In genomic region chr6:139066080-139066479, GRCh38 we compare ENCODE assay signal across 29 cellular contexts.
"Had no signal": no experiment of that assay in that cellular context is flagged by ENCODE, and none has a peak within 500 bp of the region (broad histone marks: within the 10 kb centered on the region; RNA-seq: fewer than 3 reads in every experiment).

No MANE protein-coding gene starts in this region.

- H3K36me3 ChIP-seq: adrenal gland, breast epithelium, MG63, Peyer's patch had no signal

- ATAC-seq: activated CD8-positive, alpha-beta T cell treated with anti-CD3 and anti-CD28 coated beads for 36 hours; activated naive CD4-positive, alpha-beta T cell treated with anti-CD3 and anti-CD28 coated beads, Interleukin-2, amount 50 U/mL, for 72 hours; activated T-cell treated with anti-CD3 and anti-CD28 coated beads, Interleukin-2, amount 50 U/mL, for 72 hours; activated T-helper 17 cell treated with anti-CD3 and anti-CD28 coated beads, Interleukin-2, amount 50 U/mL, for 72 hours; body of pancreas; PC-3 had no signal

- H3K9me3 ChIP-seq: adrenal gland, body of pancreas, breast epithelium, MG63, Peyer's patch had no signal

- H3K27me3 ChIP-seq: adrenal gland, body of pancreas, breast epithelium, MG63, Peyer's patch had no signal

- H3K27ac ChIP-seq: adrenal gland, body of pancreas, breast epithelium, Peyer's patch, SK-N-MC had no signal

- DNase-seq: activated CD4-positive, alpha-beta T cell treated with anti-CD3 and anti-CD28 coated beads, Interleukin-2, amount 10 ng/mL, durations not matched to agents 24 days and 14 days; activated CD4-positive, alpha-beta T cell treated with anti-CD3 and anti-CD28 coated beads, Interleukin-2, amount 50 U/mL, for 4 hours; activated CD8-positive, alpha-beta T cell treated with anti-CD3 and anti-CD28 coated beads for 36 hours; activated effector memory CD4-positive, alpha-beta T cell treated with anti-CD3 and anti-CD28 coated beads, Interleukin-2, amount 50 U/mL, for 16 hours; activated naive CD4-positive, alpha-beta T cell; activated T-cell treated with anti-CD3 and anti-CD28 coated beads, Interleukin-2, amount 50 U/mL, for 1 hour; activated T-cell treated with anti-CD3 and anti-CD28 coated beads, Interleukin-2, amount 50 U/mL, for 72 hours; adrenal gland; body of pancreas; cerebellar nuclear complex; Kasumi-1; KG1; MG63; MV-4-11; NCI-H1092; NCI-H1436 treated with DMSO at 0.1 percent for 48 hours; NCI-H1694 treated with DMSO at 0.1 percent for 48 hours; NCI-H2029; NCI-H510A; NCI-H526; NCI-H748 treated with DMSO at 0.1 percent for 48 hours; NK-92 treated with Interleukin-12 subunit alpha and Interleukin-12 subunit beta, amount 100 ng/mL, for 24 hours; PC-3; Peyer's patch; RPMI8226 had no signal

- H3K4me1 ChIP-seq: adrenal gland, body of pancreas, breast epithelium, Peyer's patch had no signal

- H3K4me3 ChIP-seq: adrenal gland, body of pancreas, breast epithelium, MG63, Peyer's patch, SK-N-MC had no signal
